ENCODE assay signal across 8 cellular contexts in genomic region chr11:9384535-9385287, GRCh38. TPM values are rescaled to one million over a fixed set of nuclear protein-coding genes. Genes with fewer than 3 reads are reported as not detected.
DNase-seq lines count a peak whose midpoint lies in the region; ATAC-seq and TF ChIP-seq lines count a peak whose summit lies in the region.

IPO7 (plus strand) TSS chr11:9384652; CDS start chr11:9384764, 112 bp downstream.

- H3K9me3 ChIP-seq in MM.1S (replicated peaks; ENCODE audit: insufficient read depth, low read length) (no peaks in the 10 kb centered on the region), SK-N-SH (no peaks in the 10 kb centered on the region), osteoblast (ENCODE audit: low read depth, low read length) (no peaks in the 10 kb centered on the region), thoracic aorta (no peaks in the 10 kb centered on the region)

- H3K4me1 ChIP-seq in MM.1S (ENCODE audit: low read length) = 0 out of 2 replicates have a peak, but pooled peaks cover 9% of the 10 kb centered on the region
- peaks cover 0 to 4% of the 10 kb centered on the region in 2 experiments; a peak in 1 of 4 replicates for H3K4me1 ChIP-seq in SK-N-SH (ENCODE audit: control insufficient read depth in 1 of 2, insufficient read depth in 2 of 2, low read depth in 1 of 2, low read length in 1 of 2)
- H3K4me1 ChIP-seq in osteoblast (ENCODE audit: insufficient read depth, low read length) = no peaks in the 10 kb centered on the region
- H3K4me1 ChIP-seq in thoracic aorta (ENCODE audit: control insufficient read depth in 1 of 2, low read depth in 2 of 2) = peaks cover 22 to 44% of the 10 kb centered on the region in 2 donors

- DNase-seq in GM03348 (ENCODE audit: low spot score) (peak; percentile 94), HCEC 1CT (peak; percentile 93), MM.1S (peak; percentile 94), SK-N-SH (peak; percentile 94), glomerular endothelial cell (ENCODE audit: extremely low read depth, low read depth, low spot score) (no peak), osteoblast (ENCODE audit: insufficient read length, low spot score, missing footprints) (peak; percentile 96), thoracic aorta (ENCODE audit: low spot score) (peak; percentile 63)
- DNase-seq in activated naive CD4-positive, alpha-beta T cell treated with anti-CD3 and anti-CD28 coated beads, Interleukin-2, amount 50 U/mL, for 16 hours = peak; percentile 92

- H4K20me1 ChIP-seq in MM.1S (ENCODE audit: insufficient read depth, low read length) (peaks cover 35% of the 10 kb centered on the region), SK-N-SH (ENCODE audit: insufficient read depth) (peaks cover 43% of the 10 kb centered on the region), osteoblast (ENCODE audit: insufficient read depth, low read length) (peaks cover 41% of the 10 kb centered on the region)

- POLR2A ChIA-PET in SK-N-SH (lab: Yijun Ruan, JAX) = interaction anchor here (0.6 to 3.0 kb wide), 8 partner anchors 20 to 192 kb away, joined by 3 to 27 read pairs (median 6); partner anchors contain the start of genes TMEM41B and ZNF143

- H3K79me2 ChIP-seq in MM.1S (ENCODE audit: low read length) (peaks cover 53% of the 10 kb centered on the region), SK-N-SH (ENCODE audit: insufficient read depth) (peaks cover 53% of the 10 kb centered on the region), osteoblast (ENCODE audit: insufficient read depth, low read length) (peaks cover 51% of the 10 kb centered on the region)

- peaks cover 7% of the 10 kb centered on the region; the same call in 1 of the 2 replicates for H3K36me3 ChIP-seq in MM.1S (replicated peaks; ENCODE audit: insufficient read depth, low read length)
- peaks cover 4 to 21% of the 10 kb centered on the region in 2 experiments for H3K36me3 ChIP-seq in SK-N-SH (replicated peaks in 1 of 2; ENCODE audit: control insufficient read depth in 1 of 2, insufficient read depth in 2 of 2, low read length in 1 of 2)
- peaks cover 5% of the 10 kb centered on the region for H3K36me3 ChIP-seq in osteoblast (ENCODE audit: insufficient read depth, low read length)
- H3K36me3 ChIP-seq in thoracic aorta = no peaks in the 10 kb centered on the region

- H3K9me2 ChIP-seq in MM.1S (replicated peaks; ENCODE audit: insufficient read depth, low read length) (no peaks in the 10 kb centered on the region), SK-N-SH (no peaks in the 10 kb centered on the region)

- TF ChIP-seq RAD21 in SK-N-SH (IDR thresholded peaks at IDR 0.05; ENCODE audit: low read length) = peak; percentile 19; the same call in 1 of the 2 replicates

- peak in 1 of 2 experiments; percentile 11; a peak in 1 of 4 replicates for TF ChIP-seq EP300 in SK-N-SH (IDR thresholded peaks at IDR 0.05; ENCODE audit: borderline replicate concordance in 1 of 2, low read depth in 1 of 2, low read length in 1 of 2)

- peak within 1 kb of the TSS; percentile 78 for H3K27ac ChIP-seq in MM.1S (ENCODE audit: low read length)
- H3K27ac ChIP-seq in SK-N-SH (ENCODE audit: low read depth in 2 of 2, low read length in 1 of 2) = peak within 1 kb of the TSS; percentile 88 to 97
- peak within 1 kb of the TSS; percentile 93 for H3K27ac ChIP-seq in osteoblast (ENCODE audit: low read depth, low read length)
- peak within 1 kb of the TSS; percentile 95 to 97 for H3K27ac ChIP-seq in thoracic aorta

- H3F3A ChIP-seq in MM.1S (ENCODE audit: insufficient read depth, low read length) = no peaks in the 10 kb centered on the region
- peaks cover 17% of the 10 kb centered on the region for H3F3A ChIP-seq in SK-N-SH (replicated peaks; ENCODE audit: insufficient read depth)

- CTCF ChIA-PET in SK-N-SH (lab: Yijun Ruan, JAX) = interaction anchor here (0.7 to 1.9 kb wide), 18 partner anchors 9 to 122 kb away, joined by 3 to 7 read pairs (median 3); no protein-coding TSS in a partner anchor

- peak; percentile 77 for ATAC-seq in thoracic aorta (ENCODE audit: insufficient number of reproducible peaks, low FRiP score, low read depth)

- peak within 1 kb of the TSS; percentile 96 for H3K9ac ChIP-seq in MM.1S (ENCODE audit: low read length)
- H3K9ac ChIP-seq in SK-N-SH = peak within 1 kb of the TSS; percentile 99

- peak within 1 kb of the TSS; percentile 93 for H3K4me3 ChIP-seq in MM.1S (ENCODE audit: low read length)
- H3K4me3 ChIP-seq in SK-N-SH (ENCODE audit: low read depth in 2 of 2, low read length in 1 of 2) = peak within 1 kb of the TSS; percentile 77 to 79
- H3K4me3 ChIP-seq in osteoblast (ENCODE audit: insufficient read depth, low read length) = peak within 1 kb of the TSS; percentile 96
- peak within 1 kb of the TSS; percentile 90 for H3K4me3 ChIP-seq in thoracic aorta

- H3K4me2 ChIP-seq in MM.1S (ENCODE audit: low read depth, low read length) = peak within 1 kb of the TSS; percentile 74
- H3K4me2 ChIP-seq in SK-N-SH = peak within 1 kb of the TSS; percentile 93
- H3K4me2 ChIP-seq in osteoblast (ENCODE audit: insufficient read depth, low read length) = peak within 1 kb of the TSS; percentile 97

- H2AFZ ChIP-seq in MM.1S (ENCODE audit: low read length) (peak within 1 kb of the TSS; percentile 79), SK-N-SH (ENCODE audit: low read depth) (peak within 1 kb of the TSS; percentile 99), osteoblast (ENCODE audit: low read length) (peak within 1 kb of the TSS; percentile 97)

- no peaks in the 10 kb centered on the region for H3K27me3 ChIP-seq in MM.1S (replicated peaks; ENCODE audit: insufficient read depth, low read length)
- no peaks in the 10 kb centered on the region for H3K27me3 ChIP-seq in SK-N-SH (ENCODE audit: insufficient read depth)
- H3K27me3 ChIP-seq in osteoblast (ENCODE audit: insufficient read depth, low read length) = no peaks in the 10 kb centered on the region
- no peaks in the 10 kb centered on the region for H3K27me3 ChIP-seq in thoracic aorta (replicated peaks; ENCODE audit: insufficient read depth)

- WGBS in SK-N-SH (ENCODE audit: low lambda C conversion rate) = under 1% methylated on average over 16 of the region's 69 CpGs

- TF ChIP-seq CTCF in MM.1S (IDR thresholded peaks at IDR 0.05; ENCODE audit: low read length) = 0 out of 2 replicates have a peak, but pooled peaks have one; percentile 6
- TF ChIP-seq CTCF in SK-N-SH (IDR thresholded peaks at IDR 0.05) = peak; percentile 56
- TF ChIP-seq CTCF in osteoblast (IDR thresholded peaks at IDR 0.05; ENCODE audit: extremely low read depth, low read depth, low read length) = peak; percentile 44
- peak; percentile 29 for TF ChIP-seq CTCF in thoracic aorta (IDR thresholded peaks at IDR 0.05)

TF ChIP-seq in SK-N-SH, 30 proteins besides CTCF, POLR2A, EP300 and RAD21 (continues in another document):
- 0 out of 2 replicates have a peak, but pooled peaks have one; percentile 54 for TF ChIP-seq REST (IDR thresholded peaks at IDR 0.05; ENCODE audit: low read depth, low read length)
- peak; percentile 97 for TF ChIP-seq POLR2AphosphoS5 (IDR thresholded peaks at IDR 0.05; ENCODE audit: low read depth, low read length)
- no peak for TF ChIP-seq NFIC (IDR thresholded peaks at IDR 0.05; ENCODE audit: borderline replicate concordance)
- 0 out of 2 replicates have a peak, but pooled peaks have one; percentile 50 for TF ChIP-seq RCOR1 (IDR thresholded peaks at IDR 0.05; ENCODE audit: low read length)
- TF ChIP-seq RFX5 (IDR thresholded peaks at IDR 0.05; ENCODE audit: low read length) = no peak
- TF ChIP-seq IRF3 (IDR thresholded peaks at IDR 0.05; ENCODE audit: low read depth, low read length) = no peak
- no peak for TF ChIP-seq FOXJ3 (CRISPR knock-in tag; IDR thresholded peaks at IDR 0.05)
- TF ChIP-seq SIN3A (IDR thresholded peaks at IDR 0.05; ENCODE audit: borderline replicate concordance, low read depth, low read length) = peak; percentile 84
- TF ChIP-seq NRF1 (IDR thresholded peaks at IDR 0.05; ENCODE audit: low read depth, low read length) = peak; percentile 38; the same call in 1 of the 2 replicates

RNA-seq across cellular contexts. Expression of gene IPO7, which starts in this region (rescaled TPM):
- polyA plus RNA-seq in SK-N-SH (2012; rRNA removed) = 25.4 and 34.8 TPM in 2 replicates
- polyA plus RNA-seq in SK-N-SH (2012; cell fraction: cytosol; rRNA removed) = 43.0 and 46.0 TPM in 2 replicates
- 11.3 and 27.1 TPM in 2 replicates for polyA plus RNA-seq in SK-N-SH (2012; cell fraction: nucleus; rRNA removed)
- total RNA-seq in glomerular endothelial cell (88.3 and 97.7 TPM in 2 replicates), osteoblast (155 and 174 TPM in 2 replicates), thoracic aorta (100 to 1,000 TPM in 1 of 2 donors, 10 to 100 TPM in 1; 90.6 to 188 TPM)

Comparison
In these comparisons a context has a peak if more than half of its experiments do, and no peak if none do; other contexts are left out.
1. CTCF ChIP-seq: peak in every context shown above with its lines; median percentile 56 in SK-N-SH; 44 in osteoblast; 29 in thoracic aorta; 6 in MM.1S.